Comparison of ENCODE assay signal across 1 cellular context in genomic region chr16:30893082-30893743, GRCh38.
A peak's percentile ranks its signal among the peaks of the same experiment; 100 is the strongest.
TF ChIP-seq lines count a peak whose summit lies in the region.

No MANE protein-coding gene starts in this region.

TF ChIP-seq in GM12878, 131 proteins besides CTCF, POLR2A, EP300 and RAD21:
- TF ChIP-seq, protein P1, sequence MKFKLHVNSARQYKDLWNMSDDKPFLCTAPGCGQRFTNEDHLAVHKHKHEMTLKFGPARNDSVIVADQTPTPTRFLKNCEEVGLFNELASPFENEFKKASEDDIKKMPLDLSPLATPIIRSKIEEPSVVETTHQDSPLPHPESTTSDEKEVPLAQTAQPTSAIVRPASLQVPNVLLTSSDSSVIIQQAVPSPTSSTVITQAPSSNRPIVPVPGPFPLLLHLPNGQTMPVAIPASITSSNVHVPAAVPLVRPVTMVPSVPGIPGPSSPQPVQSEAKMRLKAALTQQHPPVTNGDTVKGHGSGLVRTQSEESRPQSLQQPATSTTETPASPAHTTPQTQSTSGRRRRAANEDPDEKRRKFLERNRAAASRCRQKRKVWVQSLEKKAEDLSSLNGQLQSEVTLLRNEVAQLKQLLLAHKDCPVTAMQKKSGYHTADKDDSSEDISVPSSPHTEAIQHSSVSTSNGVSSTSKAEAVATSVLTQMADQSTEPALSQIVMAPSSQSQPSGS (IDR thresholded peaks at IDR 0.05; ENCODE audit: low read length) = no peak
- TF ChIP-seq DPF2 (IDR thresholded peaks at IDR 0.05) (0 out of 2 replicates have a peak, but pooled peaks have one; percentile 4), POLR2AphosphoS2 (IDR thresholded peaks at IDR 0.05; ENCODE audit: low read depth, low read length) (peak; percentile 19; the same call in 1 of the 2 replicates)
TF ChIP-seq in GM12878: peak in this region for 2.
